In the genomic region with DNA sequence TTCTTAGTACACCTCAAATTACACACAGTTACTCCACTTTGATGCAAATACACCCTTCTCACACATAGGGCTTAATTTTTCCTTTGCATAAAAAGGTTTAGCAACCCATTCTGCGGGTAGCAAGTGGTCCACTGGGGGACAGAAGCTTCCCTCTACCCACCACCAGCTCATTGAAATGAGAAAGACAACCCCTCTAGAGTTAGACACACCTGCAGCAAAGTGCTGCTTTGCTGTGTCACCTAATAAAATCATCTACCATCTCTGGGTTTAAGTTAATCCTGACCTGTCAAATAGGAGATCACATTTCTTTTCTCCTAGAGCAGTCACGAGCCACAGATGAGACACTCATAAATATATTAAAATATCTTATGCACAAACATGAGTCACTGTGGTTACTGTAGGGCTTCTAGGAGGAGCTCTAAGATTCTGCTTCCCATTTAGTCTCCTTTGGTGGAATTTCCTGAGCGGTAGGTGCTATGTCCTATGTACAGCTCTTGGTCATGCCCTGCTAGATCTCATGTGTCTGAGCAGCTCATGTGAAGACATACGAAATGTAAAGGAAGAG, we compare ENCODE assay signal across 35 cellular contexts. TPM values are rescaled to one million over a fixed set of nuclear protein-coding genes. Genes with fewer than 3 reads are reported as not detected.
DNase-seq lines count a peak whose midpoint lies in the region; ATAC-seq, FAIRE-seq and TF ChIP-seq lines count a peak whose summit lies in the region.
"Had no signal": no experiment of that assay in that cellular context is flagged by ENCODE, and none has a peak within 500 bp of the region (broad histone marks: within the 10 kb centered on the region; RNA-seq: fewer than 3 reads in every experiment).

No MANE protein-coding gene starts in this region.

- peaks cover 16% of the 10 kb centered on the region for H3K27me3 Mint-ChIP-seq in MCF 10A (ENCODE audit: insufficient read depth, unreplicated experiment)
- H3K27me3 Mint-ChIP-seq: activated naive CD8-positive, alpha-beta T cell treated with anti-CD3 and anti-CD28 coated beads, Interleukin-2, amount 50 U/mL, for 24 hours; brain; stimulated activated naive CD8-positive, alpha-beta T cell treated with anti-CD3 and anti-CD28 coated beads, Interleukin-15, Interleukin-2, amounts not matched to agents 100 ng/mL and 50 ng/mL, for 24 hours had no signal

- H3K27ac ChIP-seq in breast epithelium (no peak overlapping the region), epithelial cell of prostate (no peak overlapping the region)
- H3K27ac ChIP-seq: C4-2B, lower lobe of right lung, right lobe of liver, thoracic aorta, uterus had no signal

- ATAC-seq in HG02840 (IDR thresholded peaks at IDR 0.05; ENCODE audit: low FRiP score, unreplicated experiment): no peak
- ATAC-seq in GM21515 (IDR thresholded peaks at IDR 0.05; ENCODE audit: unreplicated experiment): no peak
- ATAC-seq: activated naive CD8-positive, alpha-beta T cell treated with anti-CD3 and anti-CD28 coated beads, Interleukin-2, amount 50 U/mL, for 24 hours; lower lobe of right lung; naive thymus-derived CD8-positive, alpha-beta T cell; right lobe of liver had no signal

- no peaks in the 10 kb centered on the region for H3K36me3 ChIP-seq in breast epithelium
- H3K36me3 ChIP-seq: lower lobe of right lung, right lobe of liver, thoracic aorta had no signal

- no peaks in the 10 kb centered on the region for H3K9me3 ChIP-seq in breast epithelium
- H3K9me3 ChIP-seq: Caco-2, lower lobe of right lung, right lobe of liver, thoracic aorta, uterus had no signal

- no peaks in the 10 kb centered on the region for H3K36me3 Mint-ChIP-seq in MCF 10A (ENCODE audit: insufficient read depth, unreplicated experiment)
- H3K36me3 Mint-ChIP-seq: brain; naive thymus-derived CD8-positive, alpha-beta T cell had no signal

- no peaks in the 10 kb centered on the region for H3K9me3 Mint-ChIP-seq in MCF 10A (ENCODE audit: unreplicated experiment)
- H3K9me3 Mint-ChIP-seq: activated naive CD8-positive, alpha-beta T cell treated with anti-CD3 and anti-CD28 coated beads, Interleukin-2, amount 50 U/mL, for 24 hours; brain; naive thymus-derived CD8-positive, alpha-beta T cell; stimulated activated naive CD8-positive, alpha-beta T cell treated with anti-CD3 and anti-CD28 coated beads, Interleukin-15, Interleukin-2, amounts not matched to agents 100 ng/mL and 50 ng/mL, for 24 hours; T-helper 1 cell treated with Interleukin-12 subunit alpha and Interleukin-12 subunit beta and Interleukin-4 antibody, amounts not matched to agents 30 μg/mL and 1 μg/mL, for 36 hours had no signal

- TF ChIP-seq CTCF in MCF 10A (IDR thresholded peaks at IDR 0.05; ENCODE audit: unreplicated experiment) (no peak), breast epithelium (IDR thresholded peaks at IDR 0.05) (no peak)

- DNase-seq in MCF 10A (ENCODE audit: unreplicated experiment) (peak; percentile 43), breast epithelium (ENCODE audit: low spot score in 2 of 2) (no peak), SW480 (ENCODE audit: low spot score) (peak; percentile 11), epithelial cell of prostate (ENCODE audit: low read depth, low spot score) (peak; percentile 12), urothelium cell line (ENCODE audit: low spot score) (peak; percentile 4), NCI-H2029 (lab: John Stamatoyannopoulos, UW) (no peak)
- DNase-seq: 8988T; activated CD4-positive, alpha-beta T cell treated with anti-CD3 and anti-CD28 coated beads, Interleukin-2, amount 50 U/mL, for 1 hour; activated CD4-positive, CD25-positive, alpha-beta regulatory T cell; activated naive CD4-positive, alpha-beta T cell; activated naive CD8-positive, alpha-beta T cell treated with anti-CD3 and anti-CD28 coated beads, Interleukin-2, amount 50 U/mL, for 24 hours; activated T-cell treated with anti-CD3 and anti-CD28 coated beads, Interleukin-2, amount 50 U/mL, for 48 hours; Caco-2; GF-D8; head of caudate nucleus; lower lobe of right lung; naive thymus-derived CD8-positive, alpha-beta T cell; NCI-H146; NCI-H2107; NCI-H446; NCI-H82; nucleus accumbens; right lobe of liver; RPMI8226; stimulated activated CD8-positive, alpha-beta memory T cell treated with anti-CD3 and anti-CD28 coated beads, Interleukin-4, amount 100 ng/mL, for 48 hours; uterus had no signal

- no peaks in the 10 kb centered on the region for H3K4me1 Mint-ChIP-seq in MCF 10A (ENCODE audit: insufficient read depth, unreplicated experiment)
- H3K4me1 Mint-ChIP-seq: activated naive CD8-positive, alpha-beta T cell treated with anti-CD3 and anti-CD28 coated beads, Interleukin-2, amount 50 U/mL, for 24 hours; brain; naive thymus-derived CD8-positive, alpha-beta T cell had no signal

- H3K4me3 Mint-ChIP-seq in MCF 10A (ENCODE audit: unreplicated experiment): no peak overlapping the region
- H3K4me3 Mint-ChIP-seq: activated naive CD8-positive, alpha-beta T cell treated with anti-CD3 and anti-CD28 coated beads, Interleukin-2, amount 50 U/mL, for 24 hours; brain; naive thymus-derived CD8-positive, alpha-beta T cell; stimulated activated naive CD8-positive, alpha-beta T cell treated with anti-CD3 and anti-CD28 coated beads, Interleukin-15, Interleukin-2, amounts not matched to agents 100 ng/mL and 50 ng/mL, for 24 hours; T-helper 1 cell treated with Interleukin-12 subunit alpha and Interleukin-12 subunit beta and Interleukin-4 antibody, amounts not matched to agents 30 μg/mL and 1 μg/mL, for 36 hours had no signal

- no peak overlapping the region for H3K4me3 ChIP-seq in breast epithelium
- H3K4me3 ChIP-seq: lower lobe of right lung, right lobe of liver, thoracic aorta, uterus had no signal

- no peak for FAIRE-seq in urothelium cell line (lab: Jason Lieb, UNC)

- no TSS peak for BruUV-seq in MCF 10A (replicated peaks; lab: Mats Ljungman, UMichigan)

- CTCF ChIA-PET in MCF 10A (lab: Yijun Ruan, JAX): interaction anchor here (0.7 to 2.5 kb wide), 9 partner anchors 9 to 210 kb away, joined by 3 to 14 read pairs (median 4); a partner anchor contains a TSS

- POLR2A ChIA-PET in MCF 10A (lab: Yijun Ruan, JAX): interaction anchor here (0.6 to 1.9 kb wide), 7 partner anchors 11 to 1262 kb away, joined by 3 to 7 read pairs (median 4); a partner anchor contains a TSS

- no peak overlapping the region for H3K27ac Mint-ChIP-seq in MCF 10A (ENCODE audit: low read depth, unreplicated experiment)
- H3K27ac Mint-ChIP-seq: activated naive CD8-positive, alpha-beta T cell treated with anti-CD3 and anti-CD28 coated beads, Interleukin-2, amount 50 U/mL, for 24 hours; naive thymus-derived CD8-positive, alpha-beta T cell; progenitor cell of endocrine pancreas; stimulated activated naive CD8-positive, alpha-beta T cell treated with anti-CD3 and anti-CD28 coated beads, Interleukin-15, Interleukin-2, amounts not matched to agents 100 ng/mL and 50 ng/mL, for 24 hours; T-helper 1 cell treated with Interleukin-12 subunit alpha and Interleukin-12 subunit beta and Interleukin-4 antibody, amounts not matched to agents 30 μg/mL and 1 μg/mL, for 36 hours had no signal

- intact Hi-C loops in MCF 10A (cut with micrococcal nuclease): no loop called here
- intact Hi-C loops in breast epithelium (cut with DNase I; ENCODE audit: low total_unique reads): no loop called here

- H3K27me3 ChIP-seq in breast epithelium: peaks cover 0 to 49% of the 10 kb centered on the region in 2 donors

- no peaks in the 10 kb centered on the region for H3K4me1 ChIP-seq in breast epithelium
- H3K4me1 ChIP-seq: Caco-2, lower lobe of right lung, right lobe of liver, uterus had no signal

- TF ChIP-seq POLR2A in breast epithelium (IDR thresholded peaks at IDR 0.05): no peak

RNA-seq across cellular contexts. Expression of a gene that starts 11.9 kb away (rescaled TPM):
- total RNA-seq in MCF 10A (2022) (not detected in 2 replicates), breast epithelium (1 to 10 TPM; 2.3 to 4.2 (median 3.9) TPM)
- total RNA-seq: Caco-2; kidney epithelial cell; naive thymus-derived CD8-positive, alpha-beta T cell; progenitor cell of endocrine pancreas had no signal

RNA-seq across cellular contexts. Expression of a gene that starts 19.4 kb away (rescaled TPM):
- total RNA-seq in MCF 10A (2022) (8.2 and 10.3 TPM in 2 replicates), breast epithelium (10 to 100 TPM; 11.6 to 20.6 (median 14.4) TPM)

Comparison
In these comparisons a context has a peak if more than half of its experiments do, and no peak if none do; other contexts are left out.
1. DNase-seq: peak in MCF 10A (single experiment), SW480 (single experiment), epithelial cell of prostate (single experiment) and urothelium cell line (single experiment); none in breast epithelium (0 of 2) and NCI-H2029 (single experiment).